ENCODE assay signal across 1 cellular context in genomic region chr12:106093246-106093645, GRCh38.
TF ChIP-seq lines count a peak whose summit lies in the region.

No MANE protein-coding gene starts in this region.

TF ChIP-seq in GM23338, 12 proteins besides CTCF, POLR2A, EP300 and RAD21 (continued from another document):
- TF ChIP-seq, protein P1, sequence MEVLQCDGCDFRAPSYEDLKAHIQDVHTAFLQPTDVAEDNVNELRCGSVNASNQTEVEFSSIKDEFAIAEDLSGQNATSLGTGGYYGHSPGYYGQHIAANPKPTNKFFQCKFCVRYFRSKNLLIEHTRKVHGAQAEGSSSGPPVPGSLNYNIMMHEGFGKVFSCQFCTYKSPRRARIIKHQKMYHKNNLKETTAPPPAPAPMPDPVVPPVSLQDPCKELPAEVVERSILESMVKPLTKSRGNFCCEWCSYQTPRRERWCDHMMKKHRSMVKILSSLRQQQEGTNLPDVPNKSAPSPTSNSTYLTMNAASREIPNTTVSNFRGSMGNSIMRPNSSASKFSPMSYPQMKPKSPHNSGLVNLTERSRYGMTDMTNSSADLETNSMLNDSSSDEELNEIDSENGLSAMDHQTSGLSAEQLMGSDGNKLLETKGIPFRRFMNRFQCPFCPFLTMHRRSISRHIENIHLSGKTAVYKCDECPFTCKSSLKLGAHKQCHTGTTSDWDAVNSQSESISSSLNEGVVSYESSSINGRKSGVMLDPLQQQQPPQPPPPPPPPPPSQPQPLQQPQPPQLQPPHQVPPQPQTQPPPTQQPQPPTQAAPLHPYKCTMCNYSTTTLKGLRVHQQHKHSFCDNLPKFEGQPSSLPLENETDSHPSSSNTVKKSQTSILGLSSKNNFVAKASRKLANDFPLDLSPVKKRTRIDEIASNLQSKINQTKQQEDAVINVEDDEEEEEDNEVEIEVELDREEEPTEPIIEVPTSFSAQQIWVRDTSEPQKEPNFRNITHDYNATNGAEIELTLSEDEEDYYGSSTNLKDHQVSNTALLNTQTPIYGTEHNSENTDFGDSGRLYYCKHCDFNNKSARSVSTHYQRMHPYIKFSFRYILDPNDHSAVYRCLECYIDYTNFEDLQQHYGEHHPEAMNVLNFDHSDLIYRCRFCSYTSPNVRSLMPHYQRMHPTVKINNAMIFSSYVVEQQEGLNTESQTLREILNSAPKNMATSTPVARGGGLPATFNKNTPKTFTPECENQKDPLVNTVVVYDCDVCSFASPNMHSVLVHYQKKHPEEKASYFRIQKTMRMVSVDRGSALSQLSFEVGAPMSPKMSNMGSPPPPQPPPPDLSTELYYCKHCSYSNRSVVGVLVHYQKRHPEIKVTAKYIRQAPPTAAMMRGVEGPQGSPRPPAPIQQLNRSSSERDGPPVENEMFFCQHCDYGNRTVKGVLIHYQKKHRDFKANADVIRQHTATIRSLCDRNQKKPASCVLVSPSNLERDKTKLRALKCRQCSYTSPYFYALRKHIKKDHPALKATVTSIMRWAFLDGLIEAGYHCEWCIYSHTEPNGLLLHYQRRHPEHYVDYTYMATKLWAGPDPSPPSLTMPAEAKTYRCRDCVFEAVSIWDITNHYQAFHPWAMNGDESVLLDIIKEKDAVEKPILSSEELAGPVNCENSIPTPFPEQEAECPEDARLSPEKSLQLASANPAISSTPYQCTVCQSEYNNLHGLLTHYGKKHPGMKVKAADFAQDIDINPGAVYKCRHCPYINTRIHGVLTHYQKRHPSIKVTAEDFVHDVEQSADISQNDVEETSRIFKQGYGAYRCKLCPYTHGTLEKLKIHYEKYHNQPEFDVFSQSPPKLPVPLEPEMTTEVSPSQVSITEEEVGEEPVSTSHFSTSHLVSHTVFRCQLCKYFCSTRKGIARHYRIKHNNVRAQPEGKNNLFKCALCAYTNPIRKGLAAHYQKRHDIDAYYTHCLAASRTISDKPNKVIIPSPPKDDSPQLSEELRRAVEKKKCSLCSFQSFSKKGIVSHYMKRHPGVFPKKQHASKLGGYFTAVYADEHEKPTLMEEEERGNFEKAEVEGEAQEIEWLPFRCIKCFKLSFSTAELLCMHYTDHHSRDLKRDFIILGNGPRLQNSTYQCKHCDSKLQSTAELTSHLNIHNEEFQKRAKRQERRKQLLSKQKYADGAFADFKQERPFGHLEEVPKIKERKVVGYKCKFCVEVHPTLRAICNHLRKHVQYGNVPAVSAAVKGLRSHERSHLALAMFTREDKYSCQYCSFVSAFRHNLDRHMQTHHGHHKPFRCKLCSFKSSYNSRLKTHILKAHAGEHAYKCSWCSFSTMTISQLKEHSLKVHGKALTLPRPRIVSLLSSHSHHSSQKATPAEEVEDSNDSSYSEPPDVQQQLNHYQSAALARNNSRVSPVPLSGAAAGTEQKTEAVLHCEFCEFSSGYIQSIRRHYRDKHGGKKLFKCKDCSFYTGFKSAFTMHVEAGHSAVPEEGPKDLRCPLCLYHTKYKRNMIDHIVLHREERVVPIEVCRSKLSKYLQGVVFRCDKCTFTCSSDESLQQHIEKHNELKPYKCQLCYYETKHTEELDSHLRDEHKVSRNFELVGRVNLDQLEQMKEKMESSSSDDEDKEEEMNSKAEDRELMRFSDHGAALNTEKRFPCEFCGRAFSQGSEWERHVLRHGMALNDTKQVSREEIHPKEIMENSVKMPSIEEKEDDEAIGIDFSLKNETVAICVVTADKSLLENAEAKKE (CRISPR knock-in tag; IDR thresholded peaks at IDR 0.05) = no peak
